Comparison of ENCODE assay signal across 1 cellular context in genomic region chr3:168096210-168096795, GRCh38.
A peak's percentile ranks its signal among the peaks of the same experiment; 100 is the strongest.
TF ChIP-seq lines count a peak whose summit lies in the region.

No MANE protein-coding gene starts in this region.

TF ChIP-seq in HepG2, 621 proteins besides CTCF, POLR2A, EP300 and RAD21 (continued from another document and continues in another):
- TF ChIP-seq HOXA9 (CRISPR knock-in tag; IDR thresholded peaks at IDR 0.05; ENCODE audit: borderline replicate concordance), result no peak; the same call in 1 of the 2 replicates
- no peak for TF ChIP-seq ZNF615 (CRISPR knock-in tag; IDR thresholded peaks at IDR 0.05; ENCODE audit: borderline replicate concordance)
- no peak for TF ChIP-seq ZFYVE20 (CRISPR knock-in tag; IDR thresholded peaks at IDR 0.05; ENCODE audit: borderline replicate concordance, low read depth)
- TF ChIP-seq MIER2 (CRISPR knock-in tag; IDR thresholded peaks at IDR 0.05), result peak; percentile 11; the same call in 1 of the 2 replicates
- TF ChIP-seq, protein P1, sequence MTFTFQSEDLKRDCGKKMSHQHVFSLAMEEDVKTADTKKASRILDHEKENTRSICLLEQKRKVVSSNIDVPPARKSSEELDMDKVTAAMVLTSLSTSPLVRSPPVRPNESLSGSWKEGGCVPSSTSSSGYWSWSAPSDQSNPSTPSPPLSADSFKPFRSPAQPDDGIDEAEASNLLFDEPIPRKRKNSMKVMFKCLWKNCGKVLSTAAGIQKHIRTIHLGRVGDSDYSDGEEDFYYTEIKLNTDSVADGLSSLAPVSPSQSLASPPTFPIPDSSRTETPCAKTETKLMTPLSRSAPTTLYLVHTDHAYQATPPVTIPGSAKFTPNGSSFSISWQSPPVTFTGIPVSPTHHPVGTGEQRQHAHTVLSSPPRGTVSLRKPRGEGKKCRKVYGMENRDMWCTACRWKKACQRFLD (CRISPR knock-in tag; IDR thresholded peaks at IDR 0.05; ENCODE audit: borderline replicate concordance), result no peak
- TF ChIP-seq ZSCAN25 (CRISPR knock-in tag; IDR thresholded peaks at IDR 0.05), result 0 out of 2 replicates have a peak, but pooled peaks have one; percentile 20
- TF ChIP-seq DPF2 (CRISPR knock-in tag; IDR thresholded peaks at IDR 0.05; ENCODE audit: borderline replicate concordance, low read depth), result no peak
- no peak for TF ChIP-seq ZNF550 (CRISPR knock-in tag; IDR thresholded peaks at IDR 0.05; ENCODE audit: borderline replicate concordance)
- no peak for TF ChIP-seq TRAFD1 (CRISPR knock-in tag; IDR thresholded peaks at IDR 0.05; ENCODE audit: borderline replicate concordance)
- no peak for TF ChIP-seq PRPF4 (IDR thresholded peaks at IDR 0.05; ENCODE audit: low read depth, low read length, poor library complexity, severe bottlenecking)
- TF ChIP-seq ZNF33A (CRISPR knock-in tag; IDR thresholded peaks at IDR 0.05; ENCODE audit: borderline replicate concordance), result no peak
- TF ChIP-seq CC2D1A (CRISPR knock-in tag; IDR thresholded peaks at IDR 0.05), result no peak
- TF ChIP-seq TERF1 (CRISPR knock-in tag; IDR thresholded peaks at IDR 0.05), result no peak
- TF ChIP-seq ATF1 (CRISPR knock-in tag; IDR thresholded peaks at IDR 0.05), result no peak; the same call in 1 of the 2 replicates
- no peak for TF ChIP-seq RARA (CRISPR knock-in tag; IDR thresholded peaks at IDR 0.05)
- no peak for TF ChIP-seq ZBTB14 (CRISPR knock-in tag; IDR thresholded peaks at IDR 0.05)
- TF ChIP-seq ZBTB38 (CRISPR knock-in tag; IDR thresholded peaks at IDR 0.05), result peak; percentile 62; the same call in 1 of the 2 replicates
- no peak for TF ChIP-seq RBM22 (optimal IDR thresholded peaks at IDR 0.05; ENCODE audit: low read length)
- TF ChIP-seq RORA (CRISPR knock-in tag; IDR thresholded peaks at IDR 0.05), result no peak
- TF ChIP-seq RFXANK (CRISPR knock-in tag; IDR thresholded peaks at IDR 0.05), result no peak
- TF ChIP-seq ZFP36 (IDR thresholded peaks at IDR 0.05; ENCODE audit: borderline replicate concordance, low read depth, low read length, partially characterized antibody), result no peak
- TF ChIP-seq SIX1 (CRISPR knock-in tag; IDR thresholded peaks at IDR 0.05; ENCODE audit: borderline replicate concordance), result no peak
- peak in 1 of 2 experiments; percentile 30; a peak in 2 of 4 replicates for TF ChIP-seq KLF16 (CRISPR knock-in tag; IDR thresholded peaks at IDR 0.05)
- no peak; the same call in 1 of the 2 replicates for TF ChIP-seq ZNF329 (CRISPR knock-in tag; IDR thresholded peaks at IDR 0.05; ENCODE audit: low read depth)
- TF ChIP-seq SALL2 (CRISPR knock-in tag; IDR thresholded peaks at IDR 0.05), result no peak
- TF ChIP-seq MXD4 (CRISPR knock-in tag; IDR thresholded peaks at IDR 0.05), result peak; percentile 81
- TF ChIP-seq MYNN (CRISPR knock-in tag; IDR thresholded peaks at IDR 0.05; ENCODE audit: low read depth), result no peak; the same call in 1 of the 2 replicates
- peak; percentile 85; the same call in 1 of the 2 replicates for TF ChIP-seq ZNF737 (CRISPR knock-in tag; IDR thresholded peaks at IDR 0.05; ENCODE audit: borderline replicate concordance)
- no peak for TF ChIP-seq ATF3 (CRISPR knock-in tag; IDR thresholded peaks at IDR 0.05)
- TF ChIP-seq SRF (IDR thresholded peaks at IDR 0.05; ENCODE audit: low read depth, low read length), result no peak
- TF ChIP-seq IKZF4 (CRISPR knock-in tag; IDR thresholded peaks at IDR 0.05; ENCODE audit: borderline replicate concordance, low read depth, not compliant biosample characterization), result peak; percentile 21
- TF ChIP-seq ARID2 (CRISPR knock-in tag; IDR thresholded peaks at IDR 0.05; ENCODE audit: borderline replicate concordance), result peak; percentile 53; the same call in 1 of the 2 replicates
- TF ChIP-seq ATAD3A (CRISPR knock-in tag; IDR thresholded peaks at IDR 0.05), result no peak
- TF ChIP-seq, protein P2, sequence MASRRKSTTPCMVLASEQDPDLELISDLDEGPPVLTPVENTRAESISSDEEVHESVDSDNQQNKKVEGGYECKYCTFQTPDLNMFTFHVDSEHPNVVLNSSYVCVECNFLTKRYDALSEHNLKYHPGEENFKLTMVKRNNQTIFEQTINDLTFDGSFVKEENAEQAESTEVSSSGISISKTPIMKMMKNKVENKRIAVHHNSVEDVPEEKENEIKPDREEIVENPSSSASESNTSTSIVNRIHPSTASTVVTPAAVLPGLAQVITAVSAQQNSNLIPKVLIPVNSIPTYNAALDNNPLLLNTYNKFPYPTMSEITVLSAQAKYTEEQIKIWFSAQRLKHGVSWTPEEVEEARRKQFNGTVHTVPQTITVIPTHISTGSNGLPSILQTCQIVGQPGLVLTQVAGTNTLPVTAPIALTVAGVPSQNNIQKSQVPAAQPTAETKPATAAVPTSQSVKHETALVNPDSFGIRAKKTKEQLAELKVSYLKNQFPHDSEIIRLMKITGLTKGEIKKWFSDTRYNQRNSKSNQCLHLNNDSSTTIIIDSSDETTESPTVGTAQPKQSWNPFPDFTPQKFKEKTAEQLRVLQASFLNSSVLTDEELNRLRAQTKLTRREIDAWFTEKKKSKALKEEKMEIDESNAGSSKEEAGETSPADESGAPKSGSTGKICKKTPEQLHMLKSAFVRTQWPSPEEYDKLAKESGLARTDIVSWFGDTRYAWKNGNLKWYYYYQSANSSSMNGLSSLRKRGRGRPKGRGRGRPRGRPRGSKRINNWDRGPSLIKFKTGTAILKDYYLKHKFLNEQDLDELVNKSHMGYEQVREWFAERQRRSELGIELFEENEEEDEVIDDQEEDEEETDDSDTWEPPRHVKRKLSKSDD (CRISPR knock-in tag; IDR thresholded peaks at IDR 0.05; ENCODE audit: low read depth), result no peak
- TF ChIP-seq KDM2A (CRISPR knock-in tag; IDR thresholded peaks at IDR 0.05; ENCODE audit: borderline replicate concordance, low read depth), result no peak; the same call in 1 of the 2 replicates
- no peak for TF ChIP-seq ZNF674 (CRISPR knock-in tag; IDR thresholded peaks at IDR 0.05; ENCODE audit: low read depth)
- no peak for TF ChIP-seq MLLT10 (CRISPR knock-in tag; IDR thresholded peaks at IDR 0.05)
- TF ChIP-seq NFIC (IDR thresholded peaks at IDR 0.05; ENCODE audit: low read length), result no peak
- no peak for TF ChIP-seq MIER3 (CRISPR knock-in tag; IDR thresholded peaks at IDR 0.05; ENCODE audit: borderline replicate concordance)
- TF ChIP-seq CBX5 (CRISPR knock-in tag; IDR thresholded peaks at IDR 0.05; ENCODE audit: borderline replicate concordance), result no peak; the same call in 1 of the 2 replicates
- TF ChIP-seq ZNF691 (CRISPR knock-in tag; IDR thresholded peaks at IDR 0.05; ENCODE audit: borderline replicate concordance, low read depth), result no peak
- TF ChIP-seq GZF1 (CRISPR knock-in tag; IDR thresholded peaks at IDR 0.05), result no peak; the same call in 1 of the 2 replicates
- no peak for TF ChIP-seq CEBPG (CRISPR knock-in tag; IDR thresholded peaks at IDR 0.05)
- TF ChIP-seq HNF1A (IDR thresholded peaks at IDR 0.05; ENCODE audit: low read depth), result no peak
- no peak for TF ChIP-seq HNF1A (CRISPR knock-in tag; IDR thresholded peaks at IDR 0.05; ENCODE audit: borderline replicate concordance)
- peak; percentile 73 for TF ChIP-seq ZNF687 (CRISPR knock-in tag; IDR thresholded peaks at IDR 0.05)
- no peak for TF ChIP-seq KAT8 (CRISPR knock-in tag; IDR thresholded peaks at IDR 0.05)
- TF ChIP-seq NFYB (CRISPR knock-in tag; IDR thresholded peaks at IDR 0.05), result 0 out of 2 replicates have a peak, but pooled peaks have one; percentile 23
- no peak for TF ChIP-seq PRMT3 (CRISPR knock-in tag; IDR thresholded peaks at IDR 0.05; ENCODE audit: borderline replicate concordance, low read depth)
- TF ChIP-seq ZNF562 (CRISPR knock-in tag; IDR thresholded peaks at IDR 0.05; ENCODE audit: borderline replicate concordance), result no peak
